ENCODE assay signal across 12 cellular contexts in the genomic region with DNA sequence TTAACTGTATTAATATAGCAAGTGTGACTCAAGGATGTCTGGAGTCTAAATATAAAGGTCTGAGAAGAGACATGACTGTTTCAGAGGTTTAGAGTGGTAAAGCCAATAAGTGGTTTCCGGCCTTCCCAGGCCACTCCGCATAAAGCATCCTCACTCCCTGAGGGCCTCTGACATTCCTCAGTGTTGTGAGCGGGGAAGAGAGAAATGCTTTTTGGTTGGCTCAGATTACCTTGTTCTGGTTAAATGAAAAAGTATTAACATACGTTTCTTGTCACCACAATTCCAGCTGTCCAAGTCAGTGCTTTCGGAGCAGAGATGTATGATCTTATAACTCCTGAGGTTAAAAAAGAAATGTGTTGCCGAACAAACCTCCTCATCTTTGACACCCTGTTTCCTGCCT.
DNase-seq lines count a peak whose midpoint lies in the region; ATAC-seq and TF ChIP-seq lines count a peak whose summit lies in the region.
"Had no signal": no experiment of that assay in that cellular context is flagged by ENCODE, and none has a peak within 500 bp of the region (broad histone marks: within the 10 kb centered on the region; RNA-seq: fewer than 3 reads in every experiment).

No MANE protein-coding gene starts in this region.

- H3K4me1 ChIP-seq in heart left ventricle = peaks cover 0 to 54% (median 11%) of the 10 kb centered on the region in 12 donors

- no peak overlapping the region for H3K4me3 Mint-ChIP-seq in CD4-positive, alpha-beta T cell

- CTCF ChIA-PET in CD4-positive, alpha-beta T cell (lab: Charles Lee) = no interaction called here
- CTCF ChIA-PET in RWPE1 (lab: Yijun Ruan, JAX) = no interaction called here

- no peak overlapping the region for H3K27ac Mint-ChIP-seq in CD4-positive, alpha-beta T cell

- no peaks in the 10 kb centered on the region for H3K27me3 ChIP-seq in heart left ventricle
- no peaks in the 10 kb centered on the region for H3K27me3 ChIP-seq in CD4-positive, alpha-beta T cell (ENCODE audit: control insufficient read depth, insufficient read depth, low read length)
- H3K27me3 ChIP-seq: pancreas had no signal

- H3K4me1 Mint-ChIP-seq in CD4-positive, alpha-beta T cell (ENCODE audit: low read depth) = no peaks in the 10 kb centered on the region

- no peaks in the 10 kb centered on the region for H3K9me3 Mint-ChIP-seq in CD4-positive, alpha-beta T cell

- peaks cover 0 to 14% (median 0%) of the 10 kb centered on the region in 9 donors for H3K36me3 ChIP-seq in heart left ventricle
- H3K36me3 ChIP-seq: pancreas had no signal

- H3K9me3 ChIP-seq in heart left ventricle = peaks cover 0 to 11% (median 0%) of the 10 kb centered on the region in 12 donors
- no peaks in the 10 kb centered on the region for H3K9me3 ChIP-seq in CD4-positive, alpha-beta T cell (ENCODE audit: control insufficient read depth, low read length)
- H3K9me3 ChIP-seq: pancreas had no signal

- POLR2A ChIA-PET in CD4-positive, alpha-beta T cell (lab: Charles Lee) = no interaction called here
- POLR2A ChIA-PET in RWPE1 (lab: Yijun Ruan, JAX; ENCODE audit: low non-redundant PET) = no interaction called here

- DNase-seq in GM04503 (ENCODE audit: low read depth) = peak; percentile 89
- DNase-seq in amniotic epithelial cell (ENCODE audit: low read depth) = peak; percentile 85
- DNase-seq in heart left ventricle = peak in 3 of 5 donors; percentile 20 to 36 (median 34)
- no peak for DNase-seq in sciatic nerve (ENCODE audit: low spot score)
- no peak for DNase-seq in CD4-positive, alpha-beta T cell
- no peak for DNase-seq in NCI-H2227 (lab: John Stamatoyannopoulos, UW; ENCODE audit: unreplicated experiment)
- no peak for DNase-seq in RWPE1 (ENCODE audit: low spot score)
- DNase-seq: central memory CD4-positive, alpha-beta T cell; NCI-H2171; pancreas; stimulated activated CD8-positive, alpha-beta memory T cell treated with anti-CD3 and anti-CD28 coated beads, Interleukin-4, amount 100 ng/mL, for 48 hours had no signal

- ATAC-seq in heart left ventricle = peak in 3 of 4 donors; percentile 67 to 76 (median 67)
- ATAC-seq in sciatic nerve = peak; percentile 70
- ATAC-seq in CD4-positive, alpha-beta T cell (ENCODE audit: poor library complexity) = no peak
- no peak for ATAC-seq in HG03095 (IDR thresholded peaks at IDR 0.05; ENCODE audit: unreplicated experiment)

- intact Hi-C loops in heart left ventricle (cut with DNase I) = loop anchor here in 1 of 10 donors (10.0 kb wide), 1 partner anchor 100 kb away; the partner anchor contains the start of gene RBMS3
- intact Hi-C loops in sciatic nerve (cut with DNase I) = no loop called here
- intact Hi-C loops in CD4-positive, alpha-beta T cell (cut with DNase I, micrococcal nuclease) = no loop called here

- no peaks in the 10 kb centered on the region for H3K36me3 Mint-ChIP-seq in CD4-positive, alpha-beta T cell (ENCODE audit: low read depth)

- WGBS in heart left ventricle, 4 donors = 59 to 70% (median 65%) methylated on average over 6 of the region's 6 CpGs

- no peak for TF ChIP-seq CTCF in heart left ventricle (IDR thresholded peaks at IDR 0.05)
- TF ChIP-seq CTCF in CD4-positive, alpha-beta T cell (IDR thresholded peaks at IDR 0.05) = no peak
- no peak for TF ChIP-seq CTCF in RWPE1 (conservative IDR thresholded peaks at IDR 0.05; ENCODE audit: low read depth)

- H3K4me3 ChIP-seq in heart left ventricle = no peak overlapping the region
- H3K4me3 ChIP-seq: pancreas had no signal

- H3K27ac ChIP-seq in heart left ventricle (peak overlapping the region in 8 of 12 donors; percentile 20 to 61 (median 40)), RWPE1 (no peak overlapping the region)
- H3K27ac ChIP-seq in CD4-positive, alpha-beta T cell (ENCODE audit: low read depth, low read length) = no peak overlapping the region
- H3K27ac ChIP-seq: pancreas had no signal

- no peak for TF ChIP-seq POLR2A in heart left ventricle (IDR thresholded peaks at IDR 0.05)

- H3K27me3 Mint-ChIP-seq in CD4-positive, alpha-beta T cell = no peaks in the 10 kb centered on the region

Comparison
In these comparisons a context has a peak if more than half of its experiments do, and no peak if none do; other contexts are left out.
1. DNase-seq: peak in GM04503 (single experiment), amniotic epithelial cell (single experiment) and heart left ventricle (3 of 5); none in sciatic nerve (single experiment), CD4-positive, alpha-beta T cell (0 of 10), NCI-H2227 (single experiment) and RWPE1 (single experiment).
2. ATAC-seq: peak in heart left ventricle (3 of 4) and sciatic nerve (single experiment); none in CD4-positive, alpha-beta T cell (single experiment) and HG03095 (single experiment).
3. H3K27ac ChIP-seq: peak in heart left ventricle (8 of 12); none in CD4-positive, alpha-beta T cell (single experiment) and RWPE1 (single experiment).